1 cellular context compared by ENCODE assay signal in genomic region chr20:3658708-3659491, GRCh38.
TF ChIP-seq lines count a peak whose summit lies in the region.

No MANE protein-coding gene starts in this region.

TF ChIP-seq in WTC11, 78 proteins besides CTCF, POLR2A, EP300 and RAD21 (continued from another document):
- TF ChIP-seq, protein P1, sequence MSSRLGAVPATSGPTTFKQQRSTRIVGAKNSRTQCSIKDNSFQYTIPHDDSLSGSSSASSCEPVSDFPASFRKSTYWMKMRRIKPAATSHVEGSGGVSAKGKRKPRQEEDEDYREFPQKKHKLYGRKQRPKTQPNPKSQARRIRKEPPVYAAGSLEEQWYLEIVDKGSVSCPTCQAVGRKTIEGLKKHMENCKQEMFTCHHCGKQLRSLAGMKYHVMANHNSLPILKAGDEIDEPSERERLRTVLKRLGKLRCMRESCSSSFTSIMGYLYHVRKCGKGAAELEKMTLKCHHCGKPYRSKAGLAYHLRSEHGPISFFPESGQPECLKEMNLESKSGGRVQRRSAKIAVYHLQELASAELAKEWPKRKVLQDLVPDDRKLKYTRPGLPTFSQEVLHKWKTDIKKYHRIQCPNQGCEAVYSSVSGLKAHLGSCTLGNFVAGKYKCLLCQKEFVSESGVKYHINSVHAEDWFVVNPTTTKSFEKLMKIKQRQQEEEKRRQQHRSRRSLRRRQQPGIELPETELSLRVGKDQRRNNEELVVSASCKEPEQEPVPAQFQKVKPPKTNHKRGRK (CRISPR knock-in tag; IDR thresholded peaks at IDR 0.05; ENCODE audit: borderline replicate concordance): no peak
- TF ChIP-seq FOXK1 (CRISPR knock-in tag; IDR thresholded peaks at IDR 0.05) (no peak), ZNF263 (CRISPR knock-in tag; IDR thresholded peaks at IDR 0.05; ENCODE audit: low read depth) (no peak), SP1 (CRISPR knock-in tag; conservative IDR thresholded peaks at IDR 0.05) (no peak)
